Comparison of ENCODE assay signal across 8 cellular contexts in genomic region chr13:21672811-21673591, GRCh38. TPM values are rescaled to one million over a fixed set of nuclear protein-coding genes. Genes with fewer than 3 reads are reported as not detected.
DNase-seq lines count a peak whose midpoint lies in the region; ATAC-seq and TF ChIP-seq lines count a peak whose summit lies in the region.

No MANE protein-coding gene starts in this region.

- H3F3A ChIP-seq in smooth muscle cell (ENCODE audit: low read depth) = peaks cover 12% of the 10 kb centered on the region

- peaks cover 24% of the 10 kb centered on the region for H3K27me3 Mint-ChIP-seq in glutamatergic neuron (ENCODE audit: unreplicated experiment)

- H3K4me1 Mint-ChIP-seq in glutamatergic neuron (ENCODE audit: low read depth, unreplicated experiment) = peaks cover 33% of the 10 kb centered on the region

- WGBS in smooth muscle cell (ENCODE audit: low lambda C conversion rate) = 7% methylated on average over 24 of the region's 24 CpGs

- DNase-seq in NCI-H510A treated with DMSO at 0.1 percent for 48 hours (lab: John Stamatoyannopoulos, UW) = peak; percentile 31
- no peak for DNase-seq in NCI-H510A (lab: John Stamatoyannopoulos, UW)
- DNase-seq in SJCRH30 = no peak
- no peak for DNase-seq in glutamatergic neuron
- DNase-seq in smooth muscle cell (lab: John Stamatoyannopoulos, UW; ENCODE audit: unreplicated experiment) = no peak
- DNase-seq in NCI-H82 (lab: John Stamatoyannopoulos, UW) = no peak
- no peak for DNase-seq in stimulated activated CD4-positive, alpha-beta T cell treated with anti-CD3 and anti-CD28 coated beads, Interleukin-4, amount 100 ng/mL, for 24 hours

- H3K4me1 ChIP-seq in SJCRH30 = no peaks in the 10 kb centered on the region
- peaks cover 20% of the 10 kb centered on the region for H3K4me1 ChIP-seq in smooth muscle cell (ENCODE audit: low read depth)

- H3K9me3 Mint-ChIP-seq in glutamatergic neuron (ENCODE audit: unreplicated experiment) = peaks cover 31% of the 10 kb centered on the region

- H3K9me3 ChIP-seq in SJCRH30 (replicated peaks) (no peaks in the 10 kb centered on the region), smooth muscle cell (replicated peaks; ENCODE audit: low read depth) (no peaks in the 10 kb centered on the region)

- peak overlapping the region; percentile 22 for H3K27ac Mint-ChIP-seq in glutamatergic neuron (ENCODE audit: unreplicated experiment)

- H2AFZ ChIP-seq in smooth muscle cell (ENCODE audit: low read depth) = no peak overlapping the region

- H3K27ac ChIP-seq in SJCRH30 (no peak overlapping the region), smooth muscle cell (ENCODE audit: low read depth) (no peak overlapping the region)

- ATAC-seq in esophagus mucosa = no peak

- H3K9ac ChIP-seq in smooth muscle cell (ENCODE audit: low read depth) = no peak overlapping the region

- no peaks in the 10 kb centered on the region for H4K20me1 ChIP-seq in smooth muscle cell (ENCODE audit: low read depth)

- H3K4me3 ChIP-seq in SJCRH30 (peak overlapping the region; percentile 52), smooth muscle cell (peak overlapping the region; percentile 67)

- H3K4me3 Mint-ChIP-seq in glutamatergic neuron (ENCODE audit: unreplicated experiment) = peak overlapping the region; percentile 93

- no peaks in the 10 kb centered on the region for H3K79me2 ChIP-seq in smooth muscle cell (ENCODE audit: low read depth)

- peak overlapping the region; percentile 93 for H3K4me2 ChIP-seq in smooth muscle cell

- H3K36me3 Mint-ChIP-seq in glutamatergic neuron (ENCODE audit: unreplicated experiment) = peaks cover 7% of the 10 kb centered on the region

- TF ChIP-seq CTCF in glutamatergic neuron (IDR thresholded peaks at IDR 0.05; ENCODE audit: partially characterized antibody, unreplicated experiment) (no peak), smooth muscle cell (IDR thresholded peaks at IDR 0.05; ENCODE audit: borderline replicate concordance, insufficient read depth, poor library complexity, severe bottlenecking) (no peak)

- H3K27me3 ChIP-seq in SJCRH30 (peaks cover 37% of the 10 kb centered on the region), smooth muscle cell (ENCODE audit: low read depth) (peaks cover 62% of the 10 kb centered on the region)

- H3K36me3 ChIP-seq in SJCRH30 (no peaks in the 10 kb centered on the region), smooth muscle cell (ENCODE audit: low read depth) (no peaks in the 10 kb centered on the region)

RNA-seq across cellular contexts. Expression of gene FGF9, which starts 2.1 kb away (rescaled TPM):
- 0.04 and 0.13 TPM in 2 replicates for total RNA-seq in SJCRH30 (2014; rRNA removed; shearing (Covaris generic))
- 19.5 TPM for total RNA-seq in glutamatergic neuron (ENCODE audit: unreplicated experiment)
- total RNA-seq in smooth muscle cell = 0.67 TPM in 1 of 2 replicates, not detected in the other
- polyA plus RNA-seq in smooth muscle cell = 0.37 and 0.56 TPM in 2 replicates
- 0.04 TPM for total RNA-seq in esophagus mucosa

Comparison
In these comparisons a context has a peak if more than half of its experiments do, and no peak if none do; other contexts are left out.
1. RNA of gene FGF9, which starts 2.1 kb away (total RNA-seq): 19.5 TPM in glutamatergic neuron (single experiment); 0.04 TPM in esophagus mucosa (single experiment), 0.04 to 0.13 TPM in SJCRH30 and 0.67 TPM in smooth muscle cell; every median in the first group is over 10 times any median in the second.